Comparison of ENCODE assay signal across 10 cellular contexts in the genomic region with DNA sequence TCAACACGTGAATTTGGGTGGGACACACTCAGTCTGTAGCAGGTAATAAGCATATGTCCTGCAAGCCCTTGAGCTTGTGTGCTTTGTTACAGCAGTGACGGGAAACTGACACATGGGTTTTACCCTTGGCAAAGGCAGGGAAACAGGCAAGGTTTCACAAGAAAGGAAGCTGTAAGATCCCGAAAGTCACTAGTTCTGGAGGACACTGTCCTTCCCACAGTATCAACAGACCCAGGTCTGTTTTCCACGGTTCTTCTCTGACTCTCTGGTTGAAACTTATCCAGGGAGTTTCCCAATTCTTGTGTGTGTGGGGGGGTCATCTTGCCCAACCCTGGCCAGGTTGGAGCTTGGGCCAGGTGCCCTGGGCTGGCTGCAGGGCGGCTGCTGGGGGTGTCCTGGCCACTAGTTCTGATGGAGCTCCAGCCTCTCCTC. TPM values are rescaled to one million over a fixed set of nuclear protein-coding genes. Genes with fewer than 3 reads are reported as not detected.
A peak's percentile ranks its signal among the peaks of the same experiment; 100 is the strongest.
DNase-seq lines count a peak whose midpoint lies in the region; ATAC-seq and TF ChIP-seq lines count a peak whose summit lies in the region.
"Had no signal": no experiment of that assay in that cellular context is flagged by ENCODE, and none has a peak within 500 bp of the region (broad histone marks: within the 10 kb centered on the region; RNA-seq: fewer than 3 reads in every experiment).

No MANE protein-coding gene starts in this region.

- peaks cover 0 to 19% of the 10 kb centered on the region in 2 donors for H3K4me1 ChIP-seq in adrenal gland (replicated peaks in 1 of 2)
- H3K4me1 ChIP-seq in heart left ventricle, result peaks cover 0 to 18% (median 2%) of the 10 kb centered on the region in 12 donors
- H3K4me1 ChIP-seq in gastrocnemius medialis, result peaks cover 0 to 8% of the 10 kb centered on the region in 2 donors

- DNase-seq in DMS 273 (lab: John Stamatoyannopoulos, UW; ENCODE audit: unreplicated experiment), result peak; percentile 87
- peak in 6 of 7 donors; percentile 14 to 86 (median 76) for DNase-seq in adrenal gland
- no peak for DNase-seq in heart left ventricle
- peak; percentile 9 to 37 for DNase-seq in gastrocnemius medialis
- DNase-seq in NCI-H2081 treated with DMSO at 0.1 percent for 48 hours (lab: John Stamatoyannopoulos, UW), result no peak
- DNase-seq in mesothelial cell of epicardium (ENCODE audit: low spot score in 2 of 2, unreplicated experiment in 2 of 2), result no peak
- DNase-seq: activated effector memory CD4-positive, alpha-beta T cell treated with anti-CD3 and anti-CD28 coated beads, Interleukin-2, amount 50 U/mL, for 16 hours; midbrain had no signal

- H3K27ac Mint-ChIP-seq in mesothelial cell of epicardium, result no peak overlapping the region

- no peak overlapping the region for H3K4me3 Mint-ChIP-seq in mesothelial cell of epicardium

- H3K9me3 ChIP-seq in adrenal gland (replicated peaks in 1 of 3) (no peaks in the 10 kb centered on the region), heart left ventricle (no peaks in the 10 kb centered on the region), gastrocnemius medialis (no peaks in the 10 kb centered on the region)

- peaks cover 8% of the 10 kb centered on the region for H3K4me1 Mint-ChIP-seq in mesothelial cell of epicardium

- H3K27me3 Mint-ChIP-seq in mesothelial cell of epicardium (ENCODE audit: low read depth), result no peaks in the 10 kb centered on the region

- peaks cover 11% of the 10 kb centered on the region for H3K9me3 Mint-ChIP-seq in mesothelial cell of epicardium

- H3K36me3 ChIP-seq in adrenal gland (replicated peaks in 1 of 2), result no peaks in the 10 kb centered on the region
- no peaks in the 10 kb centered on the region for H3K36me3 ChIP-seq in heart left ventricle
- no peaks in the 10 kb centered on the region for H3K36me3 ChIP-seq in gastrocnemius medialis

- in situ Hi-C loops in gastrocnemius medialis (cut with MboI; ENCODE audit: low sequenced_read_pairs in 4 of 4), result no loop called here

- H3K4me3 ChIP-seq in adrenal gland (no peak overlapping the region), heart left ventricle (no peak overlapping the region), gastrocnemius medialis (no peak overlapping the region)

- no peaks in the 10 kb centered on the region for H3K36me3 Mint-ChIP-seq in mesothelial cell of epicardium

- H3K27ac ChIP-seq in adrenal gland, result peak overlapping the region in 4 of 5 donors; percentile 46 to 91 (median 72)
- H3K27ac ChIP-seq in heart left ventricle, result peak overlapping the region in 5 of 12 donors; percentile 13 to 61 (median 30)
- peak overlapping the region in 3 of 4 donors; percentile 6 to 61 (median 56) for H3K27ac ChIP-seq in gastrocnemius medialis

- intact Hi-C loops in adrenal gland (cut with DNase I), result no loop called here
- intact Hi-C loops in heart left ventricle (cut with DNase I), result no loop called here
- intact Hi-C loops in gastrocnemius medialis (cut with DNase I; ENCODE audit: low total_unique reads), result no loop called here

- TF ChIP-seq CTCF in adrenal gland (IDR thresholded peaks at IDR 0.05) (no peak), heart left ventricle (IDR thresholded peaks at IDR 0.05) (no peak), gastrocnemius medialis (IDR thresholded peaks at IDR 0.05 in 4 of 5, conservative IDR thresholded peaks at IDR 0.05 in 1 of 5) (no peak), mesothelial cell of epicardium (IDR thresholded peaks at IDR 0.05; ENCODE audit: unreplicated experiment) (no peak)

- 19 to 37% (median 29%) methylated on average over 4 to 5 of the region's 5 CpGs for WGBS in adrenal gland, 4 donors
- 49 to 67% (median 58%) methylated on average over 5 of the region's 5 CpGs for WGBS in heart left ventricle, 4 donors

- ATAC-seq in heart left ventricle (peak in 3 of 4 donors; percentile 24 to 69 (median 48)), gastrocnemius medialis (peak; percentile 69 to 88), GM19023 (IDR thresholded peaks at IDR 0.05; ENCODE audit: unreplicated experiment) (no peak), HG03432 (IDR thresholded peaks at IDR 0.05; ENCODE audit: unreplicated experiment) (no peak)

- TF ChIP-seq POLR2A in adrenal gland (IDR thresholded peaks at IDR 0.05) (no peak), heart left ventricle (IDR thresholded peaks at IDR 0.05) (no peak), gastrocnemius medialis (IDR thresholded peaks at IDR 0.05) (no peak)

- no peaks in the 10 kb centered on the region for H3K27me3 ChIP-seq in adrenal gland
- H3K27me3 ChIP-seq in heart left ventricle, result no peaks in the 10 kb centered on the region
- no peaks in the 10 kb centered on the region for H3K27me3 ChIP-seq in gastrocnemius medialis

RNA-seq across cellular contexts. Expression of a gene that starts 29.3 kb away (rescaled TPM):
- 10 to 100 TPM; 11.0 to 39.1 (median 22.5) TPM for total RNA-seq in adrenal gland
- polyA plus RNA-seq in adrenal gland, result 10 to 100 TPM in 1 of 3 donors, 1 to 10 TPM in 2; 6.8 to 10.2 (median 7.6) TPM
- 10 to 100 TPM in 1 of 9 donors, 1 to 10 TPM in 8; 4.3 to 10.2 (median 6.2) TPM for total RNA-seq in heart left ventricle
- polyA plus RNA-seq in heart left ventricle, result 1 to 10 TPM; 1.2 to 2.5 TPM
- total RNA-seq in gastrocnemius medialis, result 1 to 10 TPM; 1.9 to 5.0 (median 4.0) TPM
- total RNA-seq in mesothelial cell of epicardium, result 15.5 to 17.7 TPM (median 17.4 TPM) in 3 replicates

RNA-seq across cellular contexts. Expression of a gene that starts 31.6 kb away (rescaled TPM):
- under 1 TPM in 1 of 8 donors, not detected in 7; 0.10 TPM for total RNA-seq in adrenal gland
- polyA plus RNA-seq in adrenal gland, result under 1 TPM in 1 of 3 donors, not detected in 2; 0.79 TPM
- total RNA-seq in heart left ventricle, result under 1 TPM in 2 of 9 donors, not detected in 7; 0.07 to 0.19 TPM
- not detected for polyA plus RNA-seq in heart left ventricle
- total RNA-seq in gastrocnemius medialis, result under 1 TPM in 1 of 4 donors, not detected in 3; 0.13 TPM
- not detected in 3 replicates for total RNA-seq in mesothelial cell of epicardium

Comparison
In these comparisons a context has a peak if more than half of its experiments do, and no peak if none do; other contexts are left out.
1. DNase-seq: peak in DMS 273 (single experiment), adrenal gland (6 of 7) and gastrocnemius medialis (2 of 2); none in heart left ventricle (0 of 5), NCI-H2081 treated with DMSO at 0.1 percent for 48 hours (single experiment) and mesothelial cell of epicardium (0 of 2).
2. ATAC-seq: peak in heart left ventricle (3 of 4) and gastrocnemius medialis (2 of 2); none in GM19023 (single experiment) and HG03432 (single experiment).